In genomic region chr6:53358440-53359087, GRCh38 we compare ENCODE assay signal across 1 cellular context.
A peak's percentile ranks its signal among the peaks of the same experiment; 100 is the strongest.
TF ChIP-seq lines count a peak whose summit lies in the region.

No MANE protein-coding gene starts in this region.

TF ChIP-seq in K562, 482 proteins besides CTCF, POLR2A, EP300 and RAD21 (continued from another document and continues in another):
- TF ChIP-seq CHAMP1 (IDR thresholded peaks at IDR 0.05) (no peak), TGIF2 (CRISPR knock-in tag; IDR thresholded peaks at IDR 0.05) (no peak), BRD4 (IDR thresholded peaks at IDR 0.05) (peak; percentile 76; the same call in 1 of the 2 replicates), FOXJ3 (CRISPR knock-in tag; IDR thresholded peaks at IDR 0.05) (no peak), HMG20B (CRISPR knock-in tag; IDR thresholded peaks at IDR 0.05) (no peak), FOXJ2 (tag; IDR thresholded peaks at IDR 0.05) (no peak), NFXL1 (CRISPR knock-in tag; IDR thresholded peaks at IDR 0.05) (no peak), EZH2 (IDR thresholded peaks at IDR 0.05; ENCODE audit: borderline replicate concordance, low read depth, low read length) (no peak), THRAP3 (IDR thresholded peaks at IDR 0.05; ENCODE audit: borderline replicate concordance) (no peak), ZNF707 (CRISPR knock-in tag; conservative IDR thresholded peaks at IDR 0.05) (no peak), TAF7 (tag; IDR thresholded peaks at IDR 0.05) (no peak), ZFPM2 (CRISPR knock-in tag; IDR thresholded peaks at IDR 0.05) (no peak), ZBED1 (IDR thresholded peaks at IDR 0.05) (no peak), SREBF2 (CRISPR knock-in tag; IDR thresholded peaks at IDR 0.05) (no peak), ZBTB2 (IDR thresholded peaks at IDR 0.05) (no peak), AFF1 (IDR thresholded peaks at IDR 0.05; ENCODE audit: low read depth in 1 of 2, partially characterized antibody in 2 of 2) (no peak), HNRNPUL1 (IDR thresholded peaks at IDR 0.05; ENCODE audit: low read length) (no peak), E2F1 (CRISPR knock-in tag; IDR thresholded peaks at IDR 0.05) (no peak; the same call in 1 of the 2 replicates), ZNF644 (tag; IDR thresholded peaks at IDR 0.05; ENCODE audit: low read depth) (0 out of 2 replicates have a peak, but pooled peaks have one; percentile 12), HDAC2 (IDR thresholded peaks at IDR 0.05) (0 out of 2 replicates have a peak, but pooled peaks have one; percentile 30), KLF6 (CRISPR knock-in tag; IDR thresholded peaks at IDR 0.05; ENCODE audit: borderline replicate concordance) (no peak), ILK (tag; IDR thresholded peaks at IDR 0.05; ENCODE audit: borderline replicate concordance, low read depth) (no peak), HIVEP1 (CRISPR knock-in tag; IDR thresholded peaks at IDR 0.05) (no peak), ELF1 (tag; IDR thresholded peaks at IDR 0.05) (peak; percentile 44; the same call in 1 of the 2 replicates), ZMIZ1 (IDR thresholded peaks at IDR 0.05; ENCODE audit: low read depth in 2 of 2, low read length in 2 of 2) (no peak), SNAPC5 (CRISPR knock-in tag; IDR thresholded peaks at IDR 0.05) (no peak), TAL1 (IDR thresholded peaks at IDR 0.05) (no peak), NCOA4 (IDR thresholded peaks at IDR 0.05; ENCODE audit: partially characterized antibody) (no peak), PYGO2 (tag; IDR thresholded peaks at IDR 0.05) (no peak), CREB3L1 (IDR thresholded peaks at IDR 0.05; ENCODE audit: borderline replicate concordance, low read depth) (0 out of 2 replicates have a peak, but pooled peaks have one; percentile 35), BACH1 (tag; IDR thresholded peaks at IDR 0.05) (no peak), ZNF431 (CRISPR knock-in tag; IDR thresholded peaks at IDR 0.05) (no peak; the same call in 1 of the 2 replicates), MEIS2 (IDR thresholded peaks at IDR 0.05; ENCODE audit: partially characterized antibody) (no peak), ZBTB49 (CRISPR knock-in tag; IDR thresholded peaks at IDR 0.05; ENCODE audit: borderline replicate concordance) (0 out of 2 replicates have a peak, but pooled peaks have one; percentile 33)
